1 cellular context compared by ENCODE assay signal in the genomic region with DNA sequence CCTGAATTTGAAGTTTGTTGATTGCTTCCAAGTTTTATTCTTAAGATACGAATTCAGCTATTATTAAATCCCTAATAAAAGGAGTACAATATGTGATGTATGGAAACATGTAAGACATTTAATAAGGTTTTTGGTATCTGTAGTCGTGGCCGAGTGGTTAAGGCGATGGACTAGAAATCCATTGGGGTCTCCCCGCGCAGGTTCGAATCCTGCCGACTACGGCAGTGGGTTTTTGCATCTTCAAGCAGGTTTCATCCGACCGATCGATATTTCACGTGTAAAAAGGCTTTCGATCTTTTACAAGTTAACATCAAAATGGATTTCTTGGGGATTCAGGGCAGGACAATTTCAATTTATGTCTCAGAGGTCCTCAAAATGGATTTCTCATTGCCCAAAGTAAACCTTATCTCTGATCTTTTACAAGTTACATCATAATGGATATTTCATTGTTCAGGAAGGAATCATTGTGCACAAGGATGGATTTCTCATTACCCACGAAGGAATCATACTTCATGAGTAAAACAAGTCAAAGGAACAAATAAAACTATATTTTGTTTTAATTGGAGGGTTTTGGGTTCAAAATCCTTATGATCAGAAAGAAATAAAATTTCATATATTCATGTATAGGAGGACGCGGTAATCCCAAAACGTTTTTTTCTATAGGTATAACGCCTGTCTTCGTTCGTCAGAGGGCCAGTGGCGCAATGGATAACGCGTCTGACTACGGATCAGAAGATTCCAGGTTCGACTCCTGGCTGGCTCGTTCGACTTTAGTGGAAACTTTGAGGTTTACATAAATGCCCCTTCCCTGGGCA.
TF ChIP-seq lines count a peak whose summit lies in the region.

No MANE protein-coding gene starts in this region.

TF ChIP-seq in HepG2, 621 proteins besides CTCF, POLR2A, EP300 and RAD21 (continued from another document and continues in another):
- peak; percentile 8; the same call in 1 of the 2 replicates for TF ChIP-seq HOMEZ (CRISPR knock-in tag; IDR thresholded peaks at IDR 0.05; ENCODE audit: low read depth)
- peak; percentile 97; the same call in 1 of the 2 replicates for TF ChIP-seq MAF1 (CRISPR knock-in tag; IDR thresholded peaks at IDR 0.05; ENCODE audit: borderline replicate concordance)
- TF ChIP-seq NCOA2 (CRISPR knock-in tag; IDR thresholded peaks at IDR 0.05) = peak; percentile 23; the same call in 1 of the 2 replicates
- peak; percentile 78 for TF ChIP-seq ATF1 (CRISPR knock-in tag; IDR thresholded peaks at IDR 0.05)
- no peak for TF ChIP-seq ZNF615 (CRISPR knock-in tag; IDR thresholded peaks at IDR 0.05; ENCODE audit: borderline replicate concordance)
- no peak for TF ChIP-seq HIC2 (CRISPR knock-in tag; IDR thresholded peaks at IDR 0.05; ENCODE audit: low read depth)
- 0 out of 2 replicates have a peak, but pooled peaks have one; percentile 69 for TF ChIP-seq ZBTB26 (CRISPR knock-in tag; IDR thresholded peaks at IDR 0.05; ENCODE audit: borderline replicate concordance)
- TF ChIP-seq ZNF619 (CRISPR knock-in tag; IDR thresholded peaks at IDR 0.05) = no peak
- peak; percentile 65 for TF ChIP-seq CREB1 (IDR thresholded peaks at IDR 0.05)
- TF ChIP-seq CREB1 (CRISPR knock-in tag; IDR thresholded peaks at IDR 0.05) = peak; percentile 63
- TF ChIP-seq NR2F2 (IDR thresholded peaks at IDR 0.05; ENCODE audit: borderline replicate concordance, low read depth) = peak; percentile 68; the same call in 1 of the 2 replicates
- TF ChIP-seq ELF1 (CRISPR knock-in tag; IDR thresholded peaks at IDR 0.05) = peak; percentile 46; the same call in 1 of the 2 replicates
- TF ChIP-seq YY1 (IDR thresholded peaks at IDR 0.05; ENCODE audit: insufficient read depth, insufficient replicate concordance, low read depth, low read length) = peak; percentile 36
- TF ChIP-seq, protein P1, sequence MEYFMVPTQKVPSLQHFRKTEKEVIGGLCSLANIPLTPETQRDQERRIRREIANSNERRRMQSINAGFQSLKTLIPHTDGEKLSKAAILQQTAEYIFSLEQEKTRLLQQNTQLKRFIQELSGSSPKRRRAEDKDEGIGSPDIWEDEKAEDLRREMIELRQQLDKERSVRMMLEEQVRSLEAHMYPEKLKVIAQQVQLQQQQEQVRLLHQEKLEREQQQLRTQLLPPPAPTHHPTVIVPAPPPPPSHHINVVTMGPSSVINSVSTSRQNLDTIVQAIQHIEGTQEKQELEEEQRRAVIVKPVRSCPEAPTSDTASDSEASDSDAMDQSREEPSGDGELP (IDR thresholded peaks at IDR 0.05; ENCODE audit: borderline replicate concordance, low read depth) = no peak
- no peak for TF ChIP-seq ZNF782 (CRISPR knock-in tag; IDR thresholded peaks at IDR 0.05; ENCODE audit: borderline replicate concordance)
- peak; percentile 57 for TF ChIP-seq SOX5 (CRISPR knock-in tag; IDR thresholded peaks at IDR 0.05; ENCODE audit: borderline replicate concordance)
- no peak for TF ChIP-seq ZNF546 (CRISPR knock-in tag; conservative IDR thresholded peaks at IDR 0.05)
- 0 out of 2 replicates have a peak, but pooled peaks have one; percentile 53 for TF ChIP-seq ZNF605 (CRISPR knock-in tag; IDR thresholded peaks at IDR 0.05)
- TF ChIP-seq HBP1 (CRISPR knock-in tag; IDR thresholded peaks at IDR 0.05; ENCODE audit: low read depth) = no peak
- 0 out of 2 replicates have a peak, but pooled peaks have one; percentile 25 for TF ChIP-seq GMEB2 (CRISPR knock-in tag; IDR thresholded peaks at IDR 0.05; ENCODE audit: low read depth)
- peak; percentile 56; the same call in 1 of the 2 replicates for TF ChIP-seq TSC22D2 (CRISPR knock-in tag; IDR thresholded peaks at IDR 0.05; ENCODE audit: borderline replicate concordance)
- no peak for TF ChIP-seq YEATS2 (CRISPR knock-in tag; IDR thresholded peaks at IDR 0.05; ENCODE audit: borderline replicate concordance)
- TF ChIP-seq ZNF205 (CRISPR knock-in tag; IDR thresholded peaks at IDR 0.05) = peak; percentile 31; the same call in 1 of the 2 replicates
- TF ChIP-seq, protein P2, sequence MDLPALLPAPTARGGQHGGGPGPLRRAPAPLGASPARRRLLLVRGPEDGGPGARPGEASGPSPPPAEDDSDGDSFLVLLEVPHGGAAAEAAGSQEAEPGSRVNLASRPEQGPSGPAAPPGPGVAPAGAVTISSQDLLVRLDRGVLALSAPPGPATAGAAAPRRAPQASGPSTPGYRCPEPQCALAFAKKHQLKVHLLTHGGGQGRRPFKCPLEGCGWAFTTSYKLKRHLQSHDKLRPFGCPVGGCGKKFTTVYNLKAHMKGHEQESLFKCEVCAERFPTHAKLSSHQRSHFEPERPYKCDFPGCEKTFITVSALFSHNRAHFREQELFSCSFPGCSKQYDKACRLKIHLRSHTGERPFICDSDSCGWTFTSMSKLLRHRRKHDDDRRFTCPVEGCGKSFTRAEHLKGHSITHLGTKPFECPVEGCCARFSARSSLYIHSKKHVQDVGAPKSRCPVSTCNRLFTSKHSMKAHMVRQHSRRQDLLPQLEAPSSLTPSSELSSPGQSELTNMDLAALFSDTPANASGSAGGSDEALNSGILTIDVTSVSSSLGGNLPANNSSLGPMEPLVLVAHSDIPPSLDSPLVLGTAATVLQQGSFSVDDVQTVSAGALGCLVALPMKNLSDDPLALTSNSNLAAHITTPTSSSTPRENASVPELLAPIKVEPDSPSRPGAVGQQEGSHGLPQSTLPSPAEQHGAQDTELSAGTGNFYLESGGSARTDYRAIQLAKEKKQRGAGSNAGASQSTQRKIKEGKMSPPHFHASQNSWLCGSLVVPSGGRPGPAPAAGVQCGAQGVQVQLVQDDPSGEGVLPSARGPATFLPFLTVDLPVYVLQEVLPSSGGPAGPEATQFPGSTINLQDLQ (CRISPR knock-in tag; IDR thresholded peaks at IDR 0.05) = no peak
- TF ChIP-seq HNF1A (IDR thresholded peaks at IDR 0.05; ENCODE audit: low read depth) = peak; percentile 23; the same call in 1 of the 2 replicates
- no peak for TF ChIP-seq HNF1A (CRISPR knock-in tag; IDR thresholded peaks at IDR 0.05; ENCODE audit: borderline replicate concordance)
- no peak for TF ChIP-seq MAFF (IDR thresholded peaks at IDR 0.05; ENCODE audit: low read depth, low read length)
- peak; percentile 66 for TF ChIP-seq FOXA3 (CRISPR knock-in tag; IDR thresholded peaks at IDR 0.05)
- peak; percentile 55; the same call in 1 of the 2 replicates for TF ChIP-seq HMG20B (CRISPR knock-in tag; conservative IDR thresholded peaks at IDR 0.05)
- TF ChIP-seq, protein P3, sequence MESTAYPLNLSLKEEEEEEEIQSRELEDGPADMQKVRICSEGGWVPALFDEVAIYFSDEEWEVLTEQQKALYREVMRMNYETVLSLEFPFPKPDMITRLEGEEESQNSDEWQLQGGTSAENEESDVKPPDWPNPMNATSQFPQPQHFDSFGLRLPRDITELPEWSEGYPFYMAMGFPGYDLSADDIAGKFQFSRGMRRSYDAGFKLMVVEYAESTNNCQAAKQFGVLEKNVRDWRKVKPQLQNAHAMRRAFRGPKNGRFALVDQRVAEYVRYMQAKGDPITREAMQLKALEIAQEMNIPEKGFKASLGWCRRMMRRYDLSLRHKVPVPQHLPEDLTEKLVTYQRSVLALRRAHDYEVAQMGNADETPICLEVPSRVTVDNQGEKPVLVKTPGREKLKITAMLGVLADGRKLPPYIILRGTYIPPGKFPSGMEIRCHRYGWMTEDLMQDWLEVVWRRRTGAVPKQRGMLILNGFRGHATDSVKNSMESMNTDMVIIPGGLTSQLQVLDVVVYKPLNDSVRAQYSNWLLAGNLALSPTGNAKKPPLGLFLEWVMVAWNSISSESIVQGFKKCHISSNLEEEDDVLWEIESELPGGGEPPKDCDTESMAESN (CRISPR knock-in tag; conservative IDR thresholded peaks at IDR 0.05) = peak; percentile 64
- peak; percentile 67 for TF ChIP-seq RXRB (CRISPR knock-in tag; IDR thresholded peaks at IDR 0.05; ENCODE audit: borderline replicate concordance)
- TF ChIP-seq KLF12 (CRISPR knock-in tag; IDR thresholded peaks at IDR 0.05; ENCODE audit: borderline replicate concordance) = 0 out of 2 replicates have a peak, but pooled peaks have one; percentile 24
- peak; percentile 66; the same call in 1 of the 2 replicates for TF ChIP-seq ZNF3 (CRISPR knock-in tag; IDR thresholded peaks at IDR 0.05)
- peak; percentile 49 for TF ChIP-seq ZKSCAN8 (CRISPR knock-in tag; IDR thresholded peaks at IDR 0.05; ENCODE audit: borderline replicate concordance)
- TF ChIP-seq MEF2D (CRISPR knock-in tag; IDR thresholded peaks at IDR 0.05) = no peak
- TF ChIP-seq ZNF430 (CRISPR knock-in tag; IDR thresholded peaks at IDR 0.05) = 0 out of 2 replicates have a peak, but pooled peaks have one; percentile 45
- TF ChIP-seq ARNTL (CRISPR knock-in tag; IDR thresholded peaks at IDR 0.05) = peak; percentile 45; the same call in 1 of the 2 replicates
- TF ChIP-seq ZNF136 (CRISPR knock-in tag; IDR thresholded peaks at IDR 0.05; ENCODE audit: low read depth) = peak; percentile 38; the same call in 1 of the 2 replicates
- TF ChIP-seq THAP11 (CRISPR knock-in tag; IDR thresholded peaks at IDR 0.05) = peak; percentile 42
